ENCODE assay signal across 2 cellular contexts in the genomic region with DNA sequence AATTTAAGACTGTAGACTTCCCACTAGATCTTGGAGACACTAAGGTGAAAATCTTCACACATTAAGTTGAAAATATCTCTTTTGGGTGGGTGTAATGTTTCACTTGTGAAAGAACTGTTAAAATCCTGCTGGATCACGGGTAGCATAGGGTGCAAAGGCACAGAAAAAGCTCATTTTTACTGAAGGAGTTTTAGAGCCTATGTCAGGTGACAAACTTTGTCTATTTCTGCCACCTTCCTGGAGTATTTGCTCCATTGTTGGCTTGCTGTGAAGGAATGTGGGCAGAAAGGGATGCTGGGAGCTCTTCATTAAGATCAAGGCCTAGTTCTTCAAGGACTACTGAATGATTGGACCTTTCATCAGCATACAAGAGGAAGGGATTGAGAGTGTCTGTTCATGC.
TF ChIP-seq lines count a peak whose summit lies in the region.

No MANE protein-coding gene starts in this region.

TF ChIP-seq in WTC11, 78 proteins besides CTCF, POLR2A, EP300 and RAD21 (continues in another document):
- TF ChIP-seq TEAD1 (CRISPR knock-in tag; IDR thresholded peaks at IDR 0.05) (no peak), NFATC4 (CRISPR knock-in tag; IDR thresholded peaks at IDR 0.05) (no peak), SMAD3 (CRISPR knock-in tag; IDR thresholded peaks at IDR 0.05; ENCODE audit: borderline replicate concordance) (no peak), STAT6 (CRISPR knock-in tag; conservative IDR thresholded peaks at IDR 0.05; ENCODE audit: low read depth) (no peak), HMGA2 (CRISPR knock-in tag; IDR thresholded peaks at IDR 0.05) (no peak), ZNF121 (CRISPR knock-in tag; IDR thresholded peaks at IDR 0.05) (no peak), TEAD4 (CRISPR knock-in tag; IDR thresholded peaks at IDR 0.05) (no peak), ETV6 (CRISPR knock-in tag; IDR thresholded peaks at IDR 0.05) (no peak), ATF6 (CRISPR knock-in tag; IDR thresholded peaks at IDR 0.05) (no peak), TP53 (CRISPR knock-in tag; IDR thresholded peaks at IDR 0.05) (no peak), ZNF263 (CRISPR knock-in tag; IDR thresholded peaks at IDR 0.05; ENCODE audit: low read depth) (no peak)
- TF ChIP-seq, protein P1, sequence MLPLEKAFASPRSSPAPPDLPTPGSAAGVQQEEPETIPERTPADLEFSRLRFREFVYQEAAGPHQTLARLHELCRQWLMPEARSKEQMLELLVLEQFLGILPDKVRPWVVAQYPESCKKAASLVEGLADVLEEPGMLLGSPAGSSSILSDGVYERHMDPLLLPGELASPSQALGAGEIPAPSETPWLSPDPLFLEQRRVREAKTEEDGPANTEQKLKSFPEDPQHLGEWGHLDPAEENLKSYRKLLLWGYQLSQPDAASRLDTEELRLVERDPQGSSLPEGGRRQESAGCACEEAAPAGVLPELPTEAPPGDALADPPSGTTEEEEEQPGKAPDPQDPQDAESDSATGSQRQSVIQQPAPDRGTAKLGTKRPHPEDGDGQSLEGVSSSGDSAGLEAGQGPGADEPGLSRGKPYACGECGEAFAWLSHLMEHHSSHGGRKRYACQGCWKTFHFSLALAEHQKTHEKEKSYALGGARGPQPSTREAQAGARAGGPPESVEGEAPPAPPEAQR (CRISPR knock-in tag; IDR thresholded peaks at IDR 0.05), result no peak
- TF ChIP-seq, protein P2, sequence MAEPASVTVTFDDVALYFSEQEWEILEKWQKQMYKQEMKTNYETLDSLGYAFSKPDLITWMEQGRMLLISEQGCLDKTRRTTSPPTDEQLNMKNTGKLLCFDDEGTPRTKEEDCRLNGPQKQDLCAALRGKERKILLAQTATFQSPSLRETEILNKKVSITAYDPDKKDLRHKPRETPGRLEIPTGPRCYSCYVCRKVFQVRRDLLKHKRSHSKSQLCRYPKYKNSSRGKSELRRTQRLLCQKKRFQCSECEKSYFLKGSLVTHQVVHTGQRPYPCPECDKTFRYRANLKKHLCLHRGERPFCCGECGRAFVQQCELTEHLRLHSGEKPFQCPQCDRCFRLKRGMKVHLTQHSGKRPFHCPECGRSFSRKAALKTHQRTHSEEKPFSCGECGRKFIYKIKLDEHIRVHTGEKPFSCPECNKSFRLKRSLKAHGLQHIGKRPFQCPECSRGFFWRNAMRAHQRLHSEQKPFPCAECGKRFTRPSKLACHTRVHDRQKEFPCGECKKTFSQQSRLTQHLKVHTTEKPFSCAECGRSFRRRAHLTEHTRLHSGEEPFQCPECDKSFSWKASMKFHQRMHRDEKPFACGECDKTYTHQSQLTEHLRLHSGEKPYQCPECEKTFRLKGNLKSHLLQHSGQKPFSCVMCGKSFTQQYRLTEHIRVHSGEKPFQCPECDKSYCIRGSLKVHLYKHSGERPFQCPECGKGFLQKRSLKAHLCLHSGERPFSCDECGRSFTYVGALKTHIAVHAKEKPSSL (CRISPR knock-in tag; conservative IDR thresholded peaks at IDR 0.05), result no peak
- TF ChIP-seq, protein P3, sequence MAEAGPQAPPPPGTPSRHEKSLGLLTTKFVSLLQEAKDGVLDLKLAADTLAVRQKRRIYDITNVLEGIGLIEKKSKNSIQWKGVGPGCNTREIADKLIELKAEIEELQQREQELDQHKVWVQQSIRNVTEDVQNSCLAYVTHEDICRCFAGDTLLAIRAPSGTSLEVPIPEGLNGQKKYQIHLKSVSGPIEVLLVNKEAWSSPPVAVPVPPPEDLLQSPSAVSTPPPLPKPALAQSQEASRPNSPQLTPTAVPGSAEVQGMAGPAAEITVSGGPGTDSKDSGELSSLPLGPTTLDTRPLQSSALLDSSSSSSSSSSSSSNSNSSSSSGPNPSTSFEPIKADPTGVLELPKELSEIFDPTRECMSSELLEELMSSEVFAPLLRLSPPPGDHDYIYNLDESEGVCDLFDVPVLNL (CRISPR knock-in tag; IDR thresholded peaks at IDR 0.05; ENCODE audit: borderline replicate concordance, low read depth), result no peak

TF ChIP-seq in H1, 55 proteins besides CTCF, POLR2A, EP300 and RAD21:
- TF ChIP-seq TEAD4 (IDR thresholded peaks at IDR 0.05; ENCODE audit: low read depth, low read length) (peak; percentile 20; the same call in 1 of the 2 replicates), USF2 (IDR thresholded peaks at IDR 0.05; ENCODE audit: low read length) (no peak)
